ENCODE assay signal across 8 cellular contexts in genomic region chr1:161021959-161022332, GRCh38.
DNase-seq lines count a peak whose midpoint lies in the region; ATAC-seq and TF ChIP-seq lines count a peak whose summit lies in the region.

No MANE protein-coding gene starts in this region.

- H3K4me3 ChIP-seq in OCI-LY1 (ENCODE audit: low read depth, low read length, poor library complexity, severe bottlenecking) (peak overlapping the region; percentile 76), endocrine pancreas (ENCODE audit: control insufficient read depth, insufficient read depth, low read length) (peak overlapping the region; percentile 76), neutrophil (ENCODE audit: low read depth in 1 of 2, low read length in 1 of 2) (peak overlapping the region; percentile 90 to 91)

- H3K27ac ChIP-seq in OCI-LY1 (ENCODE audit: low read depth, low read length, poor library complexity, severe bottlenecking): peak overlapping the region; percentile 57
- peak overlapping the region; percentile 95 for H3K27ac ChIP-seq in neutrophil

- in situ Hi-C loops in ACHN (cut with HindIII; ENCODE audit: low pct_ligation_motif_present, low pct_unique_long_range_greater_than_20kb, low sequenced_read_pairs): no loop called here

- H3K4me2 ChIP-seq in OCI-LY1 (ENCODE audit: low read length): peak overlapping the region; percentile 91

- H3K9ac ChIP-seq in ES-I3 (ENCODE audit: low read depth, low read length) (peak overlapping the region; percentile 81; the same call in 1 of the 2 replicates), OCI-LY1 (ENCODE audit: low read length) (peak overlapping the region; percentile 63; the same call in 1 of the 2 replicates), endocrine pancreas (ENCODE audit: control insufficient read depth, insufficient read depth, low read length) (no peak overlapping the region)

- H2AFZ ChIP-seq in OCI-LY1 (ENCODE audit: low read length): no peak overlapping the region

- H3F3A ChIP-seq in OCI-LY1 (ENCODE audit: insufficient read depth, low read length): 0 out of 2 replicates have a peak, but pooled peaks cover 4% of the 10 kb centered on the region

- H3K27me3 ChIP-seq in OCI-LY1 (ENCODE audit: insufficient read depth, low read length) (no peaks in the 10 kb centered on the region), endocrine pancreas (ENCODE audit: control insufficient read depth, insufficient read depth, low read length) (no peaks in the 10 kb centered on the region), neutrophil (no peaks in the 10 kb centered on the region)

- DNase-seq in SHP77 (lab: John Stamatoyannopoulos, UW): no peak
- no peak for DNase-seq in NCI-H345 treated with DMSO at 0.1 percent for 48 hours (lab: John Stamatoyannopoulos, UW; ENCODE audit: unreplicated experiment)
- DNase-seq in ACHN: no peak

- TF ChIP-seq CTCF in OCI-LY1 (IDR thresholded peaks at IDR 0.05; ENCODE audit: low read length) (no peak), neutrophil (IDR thresholded peaks at IDR 0.05) (no peak)

- H3K9me3 ChIP-seq in ES-I3 (ENCODE audit: control insufficient read depth, insufficient read depth, low read length) (no peaks in the 10 kb centered on the region), OCI-LY1 (ENCODE audit: low read length) (no peaks in the 10 kb centered on the region), endocrine pancreas (ENCODE audit: control insufficient read depth, low read length) (no peaks in the 10 kb centered on the region), neutrophil (no peaks in the 10 kb centered on the region)

- ATAC-seq in GM18909 (IDR thresholded peaks at IDR 0.05; ENCODE audit: poor library complexity, unreplicated experiment): no peak

- H3K9me2 ChIP-seq in OCI-LY1 (ENCODE audit: low read depth, low read length): no peaks in the 10 kb centered on the region

- H4K20me1 ChIP-seq in OCI-LY1 (ENCODE audit: insufficient read depth, low read length): no peaks in the 10 kb centered on the region

- H3K36me3 ChIP-seq in ES-I3 (ENCODE audit: insufficient read depth, low read length) (no peaks in the 10 kb centered on the region; the same call in 1 of the 2 replicates), OCI-LY1 (ENCODE audit: insufficient read depth, low read length) (no peaks in the 10 kb centered on the region), endocrine pancreas (ENCODE audit: control insufficient read depth, insufficient read depth, low read length) (no peaks in the 10 kb centered on the region), neutrophil (no peaks in the 10 kb centered on the region)

- H3K4me1 ChIP-seq in ES-I3 (ENCODE audit: insufficient read depth, low read length): peaks cover 21% of the 10 kb centered on the region
- peaks cover 41% of the 10 kb centered on the region for H3K4me1 ChIP-seq in OCI-LY1 (ENCODE audit: insufficient read depth, low read length, severe bottlenecking)
- H3K4me1 ChIP-seq in endocrine pancreas (ENCODE audit: control insufficient read depth, insufficient read depth, low read length): peaks cover 5% of the 10 kb centered on the region
- peaks cover 47 to 56% of the 10 kb centered on the region in 2 experiments for H3K4me1 ChIP-seq in neutrophil (ENCODE audit: control insufficient read depth in 1 of 2, insufficient read depth in 1 of 2, low read depth in 1 of 2, low read length in 1 of 2)

- H3K79me2 ChIP-seq in OCI-LY1 (ENCODE audit: insufficient read depth, low read length): peaks cover 6% of the 10 kb centered on the region
